ENCODE assay signal across 8 cellular contexts in genomic region chr15:28096411-28096719, GRCh38. TPM values are rescaled to one million over a fixed set of nuclear protein-coding genes. Genes with fewer than 3 reads are reported as not detected.
DNase-seq lines count a peak whose midpoint lies in the region; ATAC-seq and TF ChIP-seq lines count a peak whose summit lies in the region.

No MANE protein-coding gene starts in this region.

- no peaks in the 10 kb centered on the region for H3K9me3 Mint-ChIP-seq in CD4-positive, alpha-beta T cell
- H3K9me3 Mint-ChIP-seq in central memory CD8-positive, alpha-beta T cell, result no peaks in the 10 kb centered on the region
- H3K9me3 Mint-ChIP-seq in nephron, result peaks cover 12% of the 10 kb centered on the region

- POLR2A ChIA-PET in CD4-positive, alpha-beta T cell (lab: Charles Lee), result interaction anchor here (0.9 to 2.4 kb wide), 2 partner anchors 11 to 39 kb away, joined by 3 to 8 read pairs; no protein-coding TSS in a partner anchor

- H3K27ac ChIP-seq in CD4-positive, alpha-beta T cell (ENCODE audit: low read depth, low read length), result no peak overlapping the region

- peaks cover 7% of the 10 kb centered on the region for H3K9me3 ChIP-seq in CD4-positive, alpha-beta T cell (ENCODE audit: control insufficient read depth, low read length)

- no peak for TF ChIP-seq CTCF in CD4-positive, alpha-beta T cell (IDR thresholded peaks at IDR 0.05)
- TF ChIP-seq CTCF in nephron (IDR thresholded peaks at IDR 0.05; ENCODE audit: unreplicated experiment in 3 of 3), result no peak

- peak overlapping the region; percentile 90 for H3K4me3 Mint-ChIP-seq in CD4-positive, alpha-beta T cell
- H3K4me3 Mint-ChIP-seq in central memory CD8-positive, alpha-beta T cell, result peak overlapping the region; percentile 68
- H3K4me3 Mint-ChIP-seq in nephron, result peak overlapping the region; percentile 84 to 92 (median 91)

- H3K27me3 Mint-ChIP-seq in CD4-positive, alpha-beta T cell, result peaks cover 76% of the 10 kb centered on the region
- H3K27me3 Mint-ChIP-seq in central memory CD8-positive, alpha-beta T cell, result peaks cover 61% of the 10 kb centered on the region
- peaks cover 59% of the 10 kb centered on the region for H3K27me3 Mint-ChIP-seq in nephron (ENCODE audit: low read depth)

- intact Hi-C loops in CD4-positive, alpha-beta T cell (cut with DNase I, micrococcal nuclease), result loop anchor here in 1 of 2 experiments (5.0 kb wide), 1 partner anchor 41 kb away; no protein-coding TSS in a partner anchor

- H3K4me1 Mint-ChIP-seq in CD4-positive, alpha-beta T cell (ENCODE audit: low read depth), result peaks cover 43% of the 10 kb centered on the region
- H3K4me1 Mint-ChIP-seq in central memory CD8-positive, alpha-beta T cell, result peaks cover 19% of the 10 kb centered on the region
- peaks cover 40% of the 10 kb centered on the region for H3K4me1 Mint-ChIP-seq in nephron

- peaks cover 75% of the 10 kb centered on the region for H3K27me3 ChIP-seq in CD4-positive, alpha-beta T cell (ENCODE audit: control insufficient read depth, insufficient read depth, low read length)

- peaks cover 4% of the 10 kb centered on the region for H3K36me3 Mint-ChIP-seq in CD4-positive, alpha-beta T cell (ENCODE audit: low read depth)
- peaks cover 5% of the 10 kb centered on the region for H3K36me3 Mint-ChIP-seq in central memory CD8-positive, alpha-beta T cell (ENCODE audit: insufficient read depth)
- no peaks in the 10 kb centered on the region for H3K36me3 Mint-ChIP-seq in nephron (ENCODE audit: low read depth)

- DNase-seq in CD4-positive, alpha-beta T cell, result no peak
- DNase-seq in central memory CD8-positive, alpha-beta T cell (ENCODE audit: low spot score in 2 of 2), result no peak
- DNase-seq in pons (ENCODE audit: low spot score) (no peak), nucleus accumbens (lab: John Stamatoyannopoulos, UW) (no peak), amniotic stem cell (lab: John Stamatoyannopoulos, UW) (no peak)

- ATAC-seq in CD4-positive, alpha-beta T cell (ENCODE audit: poor library complexity), result no peak
- ATAC-seq in HG02852 (IDR thresholded peaks at IDR 0.05; ENCODE audit: unreplicated experiment), result peak; percentile 7
- ATAC-seq in central memory CD8-positive, alpha-beta T cell (replicated peaks; ENCODE audit: extremely low read depth, poor library complexity, severe bottlenecking), result no peak
- no peak for ATAC-seq in GM18873 (IDR thresholded peaks at IDR 0.05; ENCODE audit: low FRiP score, unreplicated experiment)

- H3K27ac Mint-ChIP-seq in CD4-positive, alpha-beta T cell, result peak overlapping the region; percentile 55
- no peak overlapping the region for H3K27ac Mint-ChIP-seq in central memory CD8-positive, alpha-beta T cell (ENCODE audit: low read depth)
- peak overlapping the region; percentile 80 to 94 (median 83) for H3K27ac Mint-ChIP-seq in nephron

- CTCF ChIA-PET in CD4-positive, alpha-beta T cell (lab: Charles Lee), result no interaction called here

RNA-seq across cellular contexts. Expression of gene OCA2, which starts 2.8 kb away (rescaled TPM):
- total RNA-seq in CD4-positive, alpha-beta T cell, result not detected
